24 cellular contexts compared by ENCODE assay signal in the genomic region with DNA sequence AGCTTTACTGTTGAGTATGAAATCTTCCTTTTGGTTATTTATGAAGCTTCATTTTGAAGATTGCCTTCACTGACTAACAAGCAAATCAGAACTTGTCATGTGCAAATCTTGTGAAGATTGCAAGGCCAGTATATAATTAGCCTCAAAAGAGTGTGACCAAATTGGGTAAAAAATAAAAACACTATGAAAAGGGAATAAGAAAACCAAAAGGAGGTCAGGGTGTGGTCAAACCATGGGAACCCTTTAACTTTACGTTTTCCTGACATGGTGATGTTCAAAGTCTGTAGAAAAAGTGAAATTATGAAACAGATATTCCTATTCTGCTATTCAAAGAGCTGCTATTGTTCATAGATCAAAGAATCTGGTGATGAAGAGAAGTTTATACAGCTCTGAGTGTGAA.
A peak's percentile ranks its signal among the peaks of the same experiment; 100 is the strongest.
DNase-seq lines count a peak whose midpoint lies in the region; ATAC-seq lines count a peak whose summit lies in the region.
"Had no signal": no experiment of that assay in that cellular context is flagged by ENCODE, and none has a peak within 500 bp of the region (broad histone marks: within the 10 kb centered on the region; RNA-seq: fewer than 3 reads in every experiment).

No MANE protein-coding gene starts in this region.

- H3K4me3 Mint-ChIP-seq in activated T-cell treated with anti-CD3 and anti-CD28 coated beads, Interleukin-2, amount 50 U/mL, for 24 hours = peak overlapping the region; percentile 20
- peak overlapping the region; percentile 41 for H3K4me3 Mint-ChIP-seq in activated naive CD8-positive, alpha-beta T cell treated with anti-CD3 and anti-CD28 coated beads, Interleukin-2, amount 50 U/mL, for 24 hours
- peak overlapping the region; percentile 83 for H3K4me3 Mint-ChIP-seq in natural killer cell treated with Interleukin-12 subunit alpha and Interleukin-12 subunit beta and Interleukin-15 and Interleukin-18, amount 100 ng/mL, for 72 hours
- H3K4me3 Mint-ChIP-seq: CD8-positive, alpha-beta T cell; dendritic cell treated with granulocyte-macrophage colony-stimulating factor and Interleukin-4, amounts not matched to agents 40 ng/mL and 50 ng/mL, for 4 days; endodermal cell; naive B cell had no signal

- no peaks in the 10 kb centered on the region for H3K36me3 Mint-ChIP-seq in activated T-cell treated with anti-CD3 and anti-CD28 coated beads, Interleukin-2, amount 50 U/mL, for 24 hours (ENCODE audit: low read depth)
- peaks cover 2% of the 10 kb centered on the region for H3K36me3 Mint-ChIP-seq in activated naive CD8-positive, alpha-beta T cell treated with anti-CD3 and anti-CD28 coated beads, Interleukin-2, amount 50 U/mL, for 24 hours (ENCODE audit: low read depth)
- peaks cover 20% of the 10 kb centered on the region for H3K36me3 Mint-ChIP-seq in natural killer cell treated with Interleukin-12 subunit alpha and Interleukin-12 subunit beta and Interleukin-15 and Interleukin-18, amount 100 ng/mL, for 72 hours
- H3K36me3 Mint-ChIP-seq: CD8-positive, alpha-beta T cell; naive B cell had no signal

- H3K27ac Mint-ChIP-seq in activated T-cell treated with anti-CD3 and anti-CD28 coated beads, Interleukin-2, amount 50 U/mL, for 24 hours = peak overlapping the region; percentile 90
- peak overlapping the region; percentile 73 for H3K27ac Mint-ChIP-seq in activated naive CD8-positive, alpha-beta T cell treated with anti-CD3 and anti-CD28 coated beads, Interleukin-2, amount 50 U/mL, for 24 hours
- peak overlapping the region; percentile 91 to 94 for H3K27ac Mint-ChIP-seq in natural killer cell treated with Interleukin-12 subunit alpha and Interleukin-12 subunit beta and Interleukin-15 and Interleukin-18, amount 100 ng/mL, for 72 hours
- H3K27ac Mint-ChIP-seq: CD8-positive, alpha-beta T cell; dendritic cell treated with granulocyte-macrophage colony-stimulating factor and Interleukin-4, amounts not matched to agents 40 ng/mL and 50 ng/mL, for 4 days; endodermal cell had no signal

- peaks cover 10% of the 10 kb centered on the region for H3K9me3 Mint-ChIP-seq in activated T-cell treated with anti-CD3 and anti-CD28 coated beads, Interleukin-2, amount 50 U/mL, for 24 hours
- H3K9me3 Mint-ChIP-seq in activated naive CD8-positive, alpha-beta T cell treated with anti-CD3 and anti-CD28 coated beads, Interleukin-2, amount 50 U/mL, for 24 hours = peaks cover 13% of the 10 kb centered on the region
- H3K9me3 Mint-ChIP-seq in natural killer cell treated with Interleukin-12 subunit alpha and Interleukin-12 subunit beta and Interleukin-15 and Interleukin-18, amount 100 ng/mL, for 72 hours = peaks cover 6% of the 10 kb centered on the region
- H3K9me3 Mint-ChIP-seq: CD8-positive, alpha-beta T cell had no signal

- peaks cover 5% of the 10 kb centered on the region for H3K27me3 Mint-ChIP-seq in activated T-cell treated with anti-CD3 and anti-CD28 coated beads, Interleukin-2, amount 50 U/mL, for 24 hours
- no peaks in the 10 kb centered on the region for H3K27me3 Mint-ChIP-seq in activated naive CD8-positive, alpha-beta T cell treated with anti-CD3 and anti-CD28 coated beads, Interleukin-2, amount 50 U/mL, for 24 hours
- no peaks in the 10 kb centered on the region for H3K27me3 Mint-ChIP-seq in natural killer cell treated with Interleukin-12 subunit alpha and Interleukin-12 subunit beta and Interleukin-15 and Interleukin-18, amount 100 ng/mL, for 72 hours
- H3K27me3 Mint-ChIP-seq: dendritic cell treated with granulocyte-macrophage colony-stimulating factor and Interleukin-4, amounts not matched to agents 40 ng/mL and 50 ng/mL, for 4 days; naive B cell had no signal

- H3K4me1 Mint-ChIP-seq in activated T-cell treated with anti-CD3 and anti-CD28 coated beads, Interleukin-2, amount 50 U/mL, for 24 hours (ENCODE audit: low read depth) = peaks cover 40% of the 10 kb centered on the region
- peaks cover 20% of the 10 kb centered on the region for H3K4me1 Mint-ChIP-seq in activated naive CD8-positive, alpha-beta T cell treated with anti-CD3 and anti-CD28 coated beads, Interleukin-2, amount 50 U/mL, for 24 hours
- H3K4me1 Mint-ChIP-seq in natural killer cell treated with Interleukin-12 subunit alpha and Interleukin-12 subunit beta and Interleukin-15 and Interleukin-18, amount 100 ng/mL, for 72 hours (ENCODE audit: low read depth in 2 of 2) = peaks cover 50 to 53% of the 10 kb centered on the region in 2 donors

- peak; percentile 7 for ATAC-seq in HG02840 (IDR thresholded peaks at IDR 0.05; ENCODE audit: low FRiP score, unreplicated experiment)
- no peak for ATAC-seq in activated naive CD8-positive, alpha-beta T cell treated with anti-CD3 and anti-CD28 coated beads, Interleukin-2, amount 50 U/mL, for 24 hours
- no peak for ATAC-seq in natural killer cell treated with Interleukin-12 subunit alpha and Interleukin-12 subunit beta and Interleukin-15 and Interleukin-18, amount 100 ng/mL, for 72 hours
- ATAC-seq in HG02973 (IDR thresholded peaks at IDR 0.05; ENCODE audit: unreplicated experiment) = no peak
- ATAC-seq: esophagus mucosa, heart right ventricle, psoas muscle, sciatic nerve had no signal

- no peak for DNase-seq in activated T-cell treated with anti-CD3 and anti-CD28 coated beads, Interleukin-2, amount 50 U/mL, for 24 hours
- DNase-seq in activated T-cell treated with anti-CD3 and anti-CD28 coated beads, Interleukin-2, amount 50 U/mL, for 1 hour = no peak
- no peak for DNase-seq in activated naive CD8-positive, alpha-beta T cell treated with anti-CD3 and anti-CD28 coated beads, Interleukin-2, amount 50 U/mL, for 24 hours
- no peak for DNase-seq in natural killer cell treated with Interleukin-12 subunit alpha and Interleukin-12 subunit beta and Interleukin-15 and Interleukin-18, amount 100 ng/mL, for 72 hours (ENCODE audit: low spot score)
- DNase-seq in midbrain (lab: John Stamatoyannopoulos, UW) (no peak), SHP77 (lab: John Stamatoyannopoulos, UW) (no peak)
- DNase-seq: CD8-positive, alpha-beta T cell; central memory CD4-positive, alpha-beta T cell; DMS 273 treated with DMSO at 0.1 percent for 48 hours; endodermal cell; GOT3; heart right ventricle; naive B cell; NCI-H1092 treated with DMSO at 0.1 percent for 48 hours; NCI-H187; NCI-H510A; occipital lobe; psoas muscle; stimulated activated CD4-positive, alpha-beta T cell treated with anti-CD3 and anti-CD28 coated beads, Interleukin-12 subunit alpha, Interleukin-12 subunit beta, amount 100 ng/mL, for 4 hours had no signal

Comparison
In these comparisons a context has a peak if more than half of its experiments do, and no peak if none do; other contexts are left out.
1. H3K4me3 Mint-ChIP-seq: peak in every context shown above with its lines; median percentile 83 in natural killer cell treated with Interleukin-12 subunit alpha and Interleukin-12 subunit beta and Interleukin-15 and Interleukin-18, amount 100 ng/mL, for 72 hours; 41 in activated naive CD8-positive, alpha-beta T cell treated with anti-CD3 and anti-CD28 coated beads, Interleukin-2, amount 50 U/mL, for 24 hours; 20 in activated T-cell treated with anti-CD3 and anti-CD28 coated beads, Interleukin-2, amount 50 U/mL, for 24 hours.